Comparison of ENCODE assay signal across 9 cellular contexts in genomic region chr12:32680787-32681186, GRCh38. TPM values are rescaled to one million over a fixed set of nuclear protein-coding genes. Genes with fewer than 3 reads are reported as not detected.
DNase-seq lines count a peak whose midpoint lies in the region; ATAC-seq and TF ChIP-seq lines count a peak whose summit lies in the region.
"Had no signal": no experiment of that assay in that cellular context is flagged by ENCODE, and none has a peak within 500 bp of the region (broad histone marks: within the 10 kb centered on the region; RNA-seq: fewer than 3 reads in every experiment).

No MANE protein-coding gene starts in this region.

- H3K4me3 ChIP-seq in BJ (ENCODE audit: low read depth, low read length) (peak overlapping the region; percentile 98), HUES6 (ENCODE audit: low read depth, low read length) (peak overlapping the region; percentile 86), mucosa of descending colon (no peak overlapping the region)

- peaks cover 0 to 8% (median 3%) of the 10 kb centered on the region in 5 experiments for H3K9me3 Mint-ChIP-seq in brain
- no peaks in the 10 kb centered on the region for H3K9me3 Mint-ChIP-seq in natural killer cell

- CTCF ChIA-PET in BJ (lab: Yijun Ruan, JAX), result interaction anchor here (0.8 kb wide), 1 partner anchor 8 kb away, joined by 4 read pairs; no protein-coding TSS in a partner anchor

- DNase-seq in BJ (ENCODE audit: low read depth) (no peak), natural killer cell (no peak), mucosa of descending colon (no peak), HuH-7 (ENCODE audit: low spot score) (no peak), kidney tubule cell (ENCODE audit: low spot score) (no peak)
- DNase-seq in activated effector memory CD4-positive, alpha-beta T cell treated with Interleukin-2 at 50 U/mL for 16 hours, result no peak
- DNase-seq: dermis blood vessel endothelial cell had no signal

- TF ChIP-seq CTCF in BJ (IDR thresholded peaks at IDR 0.05; ENCODE audit: insufficient read depth, low read depth, low read length) (no peak), brain (conservative IDR thresholded peaks at IDR 0.05) (no peak), natural killer cell (IDR thresholded peaks at IDR 0.05) (no peak), mucosa of descending colon (IDR thresholded peaks at IDR 0.05) (no peak)

- H3K27me3 ChIP-seq in BJ (ENCODE audit: control insufficient read depth, insufficient read depth, low read length) (no peaks in the 10 kb centered on the region), HUES6 (ENCODE audit: control insufficient read depth, insufficient read depth, low read length) (no peaks in the 10 kb centered on the region)

- POLR2A ChIA-PET in BJ (lab: Charles Lee), result no interaction called here

- H3K27ac ChIP-seq in HUES6 (ENCODE audit: low read depth, low read length), result no peak overlapping the region

- H3K9me3 ChIP-seq in HUES6 (ENCODE audit: control insufficient read depth, insufficient read depth, low read depth, low read length) (no peaks in the 10 kb centered on the region), mucosa of descending colon (no peaks in the 10 kb centered on the region)

- peak overlapping the region; percentile 92 to 99 (median 95) for H3K4me3 Mint-ChIP-seq in brain
- peak overlapping the region; percentile 94 for H3K4me3 Mint-ChIP-seq in natural killer cell

- no peaks in the 10 kb centered on the region for H3K36me3 ChIP-seq in BJ (ENCODE audit: control insufficient read depth, insufficient read depth, low read length)
- 0 out of 2 replicates have a peak, but pooled peaks cover 8% of the 10 kb centered on the region for H3K36me3 ChIP-seq in HUES6 (ENCODE audit: control insufficient read depth, insufficient read depth, low read length)
- H3K36me3 ChIP-seq in mucosa of descending colon (ENCODE audit: low read depth), result no peaks in the 10 kb centered on the region

- H3K27ac Mint-ChIP-seq in brain (peak overlapping the region in 4 of 5 experiments; percentile 93 to 99 (median 97)), natural killer cell (peak overlapping the region in 1 of 2 donors; percentile 85)

- H3K9ac ChIP-seq in HUES6 (ENCODE audit: low read length), result no peak overlapping the region

- no peak for ATAC-seq in natural killer cell
- ATAC-seq in mucosa of descending colon, result no peak

- intact Hi-C loops in natural killer cell (cut with micrococcal nuclease) (no loop called here), mucosa of descending colon (cut with DNase I, micrococcal nuclease) (no loop called here)

- H3K4me1 Mint-ChIP-seq in brain (peaks cover 35% of the 10 kb centered on the region), natural killer cell (peaks cover 20 to 21% of the 10 kb centered on the region in 2 donors)

- H3K27me3 Mint-ChIP-seq in brain (peaks cover 8% of the 10 kb centered on the region), natural killer cell (ENCODE audit: low read depth in 2 of 2) (no peaks in the 10 kb centered on the region)

- H3K36me3 Mint-ChIP-seq in brain (peaks cover 30% of the 10 kb centered on the region), natural killer cell (no peaks in the 10 kb centered on the region)

- 0 out of 2 replicates have a peak, but pooled peaks cover 4% of the 10 kb centered on the region for H3K4me1 ChIP-seq in HUES6 (ENCODE audit: control insufficient read depth, insufficient read depth, low read length)
- peaks cover 17% of the 10 kb centered on the region for H3K4me1 ChIP-seq in mucosa of descending colon (ENCODE audit: low read depth)

RNA-seq across cellular contexts. Expression of gene DNM1L, which starts 1.7 kb away (rescaled TPM):
- polyA plus RNA-seq in BJ (2011; rRNA removed) (27.4 and 54.4 TPM in 2 replicates), brain (ENCODE audit: insufficient read depth, low read depth, low replicate concordance) (24.8 TPM)
- 33.6 and 46.3 TPM in 2 replicates for polyA minus RNA-seq in BJ (2011; rRNA and poly(A)+ RNA removed)
- total RNA-seq in natural killer cell (10 to 100 TPM; 69.2 to 84.9 (median 81.0) TPM), mucosa of descending colon (10 to 100 TPM; 58.8 to 64.9 (median 62.6) TPM)
